ENCODE assay signal across 27 cellular contexts in genomic region chr16:55809851-55810250, GRCh38. TPM values are rescaled to one million over a fixed set of nuclear protein-coding genes. Genes with fewer than 3 reads are reported as not detected.
"Had no signal": no experiment of that assay in that cellular context is flagged by ENCODE, and none has a peak within 500 bp of the region (broad histone marks: within the 10 kb centered on the region; RNA-seq: fewer than 3 reads in every experiment).

No MANE protein-coding gene starts in this region.

- H3K4me1 Mint-ChIP-seq: natural killer cell; stimulated activated effector memory CD8-positive, alpha-beta T cell treated with anti-CD3 and anti-CD28 coated beads, Interleukin-12 subunit alpha, Interleukin-12 subunit beta, amount 100 ng/mL, for 72 hours had no signal

- ATAC-seq: esophagus mucosa; foreskin keratinocyte; gastroesophageal sphincter; heart left ventricle; left lung; natural killer cell; psoas muscle; right cardiac atrium; stimulated activated effector memory CD8-positive, alpha-beta T cell treated with anti-CD3 and anti-CD28 coated beads, Interleukin-12 subunit alpha, Interleukin-12 subunit beta, amount 100 ng/mL, for 72 hours had no signal

- H3K9me3 Mint-ChIP-seq: dendritic cell treated with granulocyte-macrophage colony-stimulating factor and Interleukin-4, amounts not matched to agents 40 ng/mL and 50 ng/mL, for 4 days; endodermal cell; natural killer cell; stimulated activated effector memory CD8-positive, alpha-beta T cell treated with anti-CD3 and anti-CD28 coated beads, Interleukin-12 subunit alpha, Interleukin-12 subunit beta, amount 100 ng/mL, for 72 hours had no signal

- H3K4me3 ChIP-seq: gastroesophageal sphincter, heart left ventricle, hepatocyte, left lung, psoas muscle, sigmoid colon, stomach, thyroid gland had no signal

- H3K27ac ChIP-seq: epithelial cell of prostate, foreskin keratinocyte, gastroesophageal sphincter, heart left ventricle, hepatocyte, left lung, neutrophil, parathyroid adenoma, psoas muscle, sigmoid colon, stomach, thyroid gland had no signal

- H3K36me3 ChIP-seq: gastroesophageal sphincter, heart left ventricle, left lung, neutrophil, sigmoid colon, stomach, thyroid gland had no signal

- H3K9me3 ChIP-seq: gastroesophageal sphincter, heart left ventricle, left lung, neutrophil, psoas muscle, sigmoid colon, stomach, thyroid gland had no signal

- H3K36me3 Mint-ChIP-seq: natural killer cell; stimulated activated effector memory CD8-positive, alpha-beta T cell treated with anti-CD3 and anti-CD28 coated beads, Interleukin-12 subunit alpha, Interleukin-12 subunit beta, amount 100 ng/mL, for 72 hours had no signal

- H3K4me1 ChIP-seq: foreskin keratinocyte, gastroesophageal sphincter, heart left ventricle, left lung, parathyroid adenoma, psoas muscle, sigmoid colon, stomach, thyroid gland had no signal

- H3K27me3 ChIP-seq: foreskin keratinocyte, hepatocyte, sigmoid colon, thyroid gland had no signal

- H3K4me3 Mint-ChIP-seq: dendritic cell treated with granulocyte-macrophage colony-stimulating factor and Interleukin-4, amounts not matched to agents 40 ng/mL and 50 ng/mL, for 4 days; endodermal cell; natural killer cell; stimulated activated effector memory CD8-positive, alpha-beta T cell treated with anti-CD3 and anti-CD28 coated beads, Interleukin-12 subunit alpha, Interleukin-12 subunit beta, amount 100 ng/mL, for 72 hours had no signal

- H3K27ac Mint-ChIP-seq: dendritic cell treated with granulocyte-macrophage colony-stimulating factor and Interleukin-4, amounts not matched to agents 40 ng/mL and 50 ng/mL, for 4 days; endodermal cell; natural killer cell; stimulated activated effector memory CD8-positive, alpha-beta T cell treated with anti-CD3 and anti-CD28 coated beads, Interleukin-12 subunit alpha, Interleukin-12 subunit beta, amount 100 ng/mL, for 72 hours had no signal

- DNase-seq: effector CD8-positive, alpha-beta T cell; foreskin keratinocyte; heart left ventricle; kidney; left lung; mesenchymal stem cell; midbrain; natural killer cell; psoas muscle; right cardiac atrium; sigmoid colon; stimulated activated CD4-positive, alpha-beta T cell treated with anti-CD3 and anti-CD28 coated beads, Interleukin-2, amount 100 ng/mL, for 24 hours; stimulated activated CD4-positive, alpha-beta T cell treated with anti-CD3 and anti-CD28 coated beads, Interleukin-4, amount 100 ng/mL, for 24 hours; stimulated activated naive CD4-positive, alpha-beta T cell treated with Interleukin-2 at 50 U/mL for 16 hours; stomach; thyroid gland; trophoblast cell had no signal

RNA-seq across cellular contexts. Expression of gene CES1, which starts 23.0 kb away (rescaled TPM):
- total RNA-seq: foreskin keratinocyte had no signal
- polyA plus RNA-seq: neural cell had no signal
